22 cellular contexts compared by ENCODE assay signal in genomic region chr7:91979590-91979989, GRCh38. TPM values are rescaled to one million over a fixed set of nuclear protein-coding genes. Genes with fewer than 3 reads are reported as not detected.
DNase-seq lines count a peak whose midpoint lies in the region; ATAC-seq, FAIRE-seq and TF ChIP-seq lines count a peak whose summit lies in the region.
"Had no signal": no experiment of that assay in that cellular context is flagged by ENCODE, and none has a peak within 500 bp of the region (broad histone marks: within the 10 kb centered on the region; RNA-seq: fewer than 3 reads in every experiment).

No MANE protein-coding gene starts in this region.

- no peak for DNase-seq in Right ventricle myocardium superior
- DNase-seq in left ventricle myocardium superior, result no peak
- no peak for DNase-seq in GM12891 (ENCODE audit: insufficient read length, low spot score)
- no peak for DNase-seq in GM12878 (ENCODE audit: low read depth, low spot score)
- no peak for DNase-seq in urothelium cell line (ENCODE audit: low spot score)
- no peak for DNase-seq in putamen (ENCODE audit: low spot score)
- DNase-seq in central memory CD4-positive, alpha-beta T cell, result no peak
- DNase-seq: 8988T; ACHN; AML-193; BE2C; Caco-2; CD4-positive, alpha-beta T cell; DMS153; DMS79; GF-D8; GOT3; HFFc6 had no signal

- no peak for TF ChIP-seq RAD21 in GM12878 (IDR thresholded peaks at IDR 0.05; ENCODE audit: insufficient read depth, low read depth, low read length)

- in situ Hi-C loops in GM12878 (cut with MboI), result no loop called here

- H3K79me2 ChIP-seq in GM12878 (ENCODE audit: control insufficient read depth, insufficient read depth, low read length), result no peaks in the 10 kb centered on the region

- no peak for TF ChIP-seq CTCF in GM12878 (IDR thresholded peaks at IDR 0.05 in 2 of 3, conservative IDR thresholded peaks at IDR 0.05 in 1 of 3; ENCODE audit: control insufficient read depth in 2 of 3, extremely low read depth in 1 of 3, insufficient read depth in 1 of 3, low read depth in 3 of 3, low read length in 3 of 3)

- no peak overlapping the region for H2AFZ ChIP-seq in GM12878 (ENCODE audit: control insufficient read depth, low read depth, low read length)

- no peaks in the 10 kb centered on the region for H3K27me3 ChIP-seq in GM12878 (replicated peaks in 1 of 2; ENCODE audit: control insufficient read depth in 2 of 2, insufficient read depth in 2 of 2, low read length in 1 of 2)
- H3K27me3 ChIP-seq: BE2C; BLaER1 treated with 17β-estradiol and CSF1 and Interleukin-3, amounts not matched to agents 10 nM and 100 nM had no signal

- no peaks in the 10 kb centered on the region; the same call in 2 of the 3 replicates for H3K9me3 ChIP-seq in GM12878 (replicated peaks; ENCODE audit: control insufficient read depth, insufficient read depth, low read length)
- H3K9me3 ChIP-seq: A549, BE2C, Caco-2, HAP-1 had no signal

- intact Hi-C loops in Right ventricle myocardium superior (cut with DNase I), result no loop called here
- intact Hi-C loops in left ventricle myocardium superior (cut with micrococcal nuclease), result no loop called here
- intact Hi-C loops in GM12878 (cut with micrococcal nuclease; ENCODE audit: unreplicated experiment), result no loop called here

- H3K4me3 ChIP-seq in GM12878, result no peak overlapping the region
- H3K4me3 ChIP-seq: A549; BLaER1 treated with 17β-estradiol and CSF1 and Interleukin-3, amounts not matched to agents 10 nM and 100 nM; HAP-1 had no signal

- CTCF ChIA-PET in GM12878 (lab: Yijun Ruan, JAX), result interaction anchor here (1.4 kb wide), 1 partner anchor 39 kb away, joined by 3 read pairs; the partner anchor contains the start of gene AKAP9

- peaks cover 0 to 6% of the 10 kb centered on the region in 2 experiments; a peak in 1 of 4 replicates for H3K36me3 ChIP-seq in GM12878 (ENCODE audit: control insufficient read depth in 2 of 2, insufficient read depth in 2 of 2, low read length in 1 of 2)
- H3K36me3 ChIP-seq: BE2C, HAP-1 had no signal

- no peak for TF ChIP-seq EP300 in GM12878 (IDR thresholded peaks at IDR 0.05; ENCODE audit: borderline replicate concordance in 1 of 2, control insufficient read depth in 1 of 2, low read depth in 2 of 2, low read length in 2 of 2)

- 95% methylated on average over 1 of the region's 1 CpG for WGBS in GM12878 (ENCODE audit: insufficient coverage, insufficient replicate concordance, low lambda C conversion rate, missing lambda C conversion rate)

- H3K4me1 ChIP-seq in GM12878 (ENCODE audit: control insufficient read depth, insufficient read depth, low read length), result no peaks in the 10 kb centered on the region
- H3K4me1 ChIP-seq: A549, BE2C, Caco-2, HAP-1 had no signal

- FAIRE-seq in GM12891 (lab: Jason Lieb, UNC), result peak; percentile 51
- no peak for FAIRE-seq in GM12878 (lab: Jason Lieb, UNC)
- FAIRE-seq in urothelium cell line (lab: Jason Lieb, UNC), result peak; percentile 30
- FAIRE-seq: A549, H54 had no signal

- TF ChIP-seq POLR2A in GM12891 (IDR thresholded peaks at IDR 0.05; ENCODE audit: low read depth, low read length), result no peak
- no peak for TF ChIP-seq POLR2A in GM12878 (IDR thresholded peaks at IDR 0.05; ENCODE audit: low read depth, low read length)

- H3K27ac ChIP-seq in GM12878 (ENCODE audit: control insufficient read depth, insufficient read depth), result no peak overlapping the region
- H3K27ac ChIP-seq: A549; BLaER1 treated with 17β-estradiol and CSF1 and Interleukin-3, amounts not matched to agents 10 nM and 100 nM had no signal

- POLR2A ChIA-PET in GM12878 (lab: Charles Lee), result no interaction called here

- no TSS peak for BruUV-seq in GM12878 (replicated peaks; lab: Mats Ljungman, UMichigan)

- no peaks in the 10 kb centered on the region for H4K20me1 ChIP-seq in GM12878 (ENCODE audit: control insufficient read depth, insufficient read depth)
- H4K20me1 ChIP-seq: BLaER1 treated with 17β-estradiol and CSF1 and Interleukin-3, amounts not matched to agents 10 nM and 100 nM had no signal

- ATAC-seq in Right ventricle myocardium superior (ENCODE audit: poor library complexity) (peak; percentile 34), left ventricle myocardium superior (no peak), GM12878 (peak; percentile 37; the same call in 2 of the 3 replicates)

- RAD21 ChIA-PET in GM12878 (lab: Charles Lee; ENCODE audit: unreplicated experiment), result no interaction called here

- SMC1A ChIA-PET in GM12878 (lab: Charles Lee; ENCODE audit: uncharacterized antibody, unreplicated experiment), result no interaction called here

- H3K9ac ChIP-seq in GM12878 (ENCODE audit: control insufficient read depth, insufficient read depth, low read length), result no peak overlapping the region
- H3K9ac ChIP-seq: BLaER1 treated with 17β-estradiol and CSF1 and Interleukin-3, amounts not matched to agents 10 nM and 100 nM had no signal

- H3K4me2 ChIP-seq in GM12878 (ENCODE audit: control insufficient read depth, insufficient read depth), result no peak overlapping the region
- H3K4me2 ChIP-seq: A549; BLaER1 treated with 17β-estradiol and CSF1 and Interleukin-3, amounts not matched to agents 10 nM and 100 nM had no signal

TF ChIP-seq in GM12891, 5 proteins besides CTCF, POLR2A, EP300 and RAD21:
- TF ChIP-seq POLR2AphosphoS5 (IDR thresholded peaks at IDR 0.05; ENCODE audit: low read depth, low read length), result no peak
- no peak for TF ChIP-seq PAX5 (IDR thresholded peaks at IDR 0.05; ENCODE audit: insufficient read depth, low read length, severe bottlenecking)
- no peak for TF ChIP-seq TAF1 (IDR thresholded peaks at IDR 0.05; ENCODE audit: low read depth, low read length)
- no peak for TF ChIP-seq SPI1 (IDR thresholded peaks at IDR 0.05; ENCODE audit: low read depth, low read length)
- no peak for TF ChIP-seq POU2F2 (IDR thresholded peaks at IDR 0.05; ENCODE audit: low read depth, low read length)

TF ChIP-seq in GM12878, 131 proteins besides CTCF, POLR2A, EP300 and RAD21 (continues in another document):
- TF ChIP-seq, protein P1, sequence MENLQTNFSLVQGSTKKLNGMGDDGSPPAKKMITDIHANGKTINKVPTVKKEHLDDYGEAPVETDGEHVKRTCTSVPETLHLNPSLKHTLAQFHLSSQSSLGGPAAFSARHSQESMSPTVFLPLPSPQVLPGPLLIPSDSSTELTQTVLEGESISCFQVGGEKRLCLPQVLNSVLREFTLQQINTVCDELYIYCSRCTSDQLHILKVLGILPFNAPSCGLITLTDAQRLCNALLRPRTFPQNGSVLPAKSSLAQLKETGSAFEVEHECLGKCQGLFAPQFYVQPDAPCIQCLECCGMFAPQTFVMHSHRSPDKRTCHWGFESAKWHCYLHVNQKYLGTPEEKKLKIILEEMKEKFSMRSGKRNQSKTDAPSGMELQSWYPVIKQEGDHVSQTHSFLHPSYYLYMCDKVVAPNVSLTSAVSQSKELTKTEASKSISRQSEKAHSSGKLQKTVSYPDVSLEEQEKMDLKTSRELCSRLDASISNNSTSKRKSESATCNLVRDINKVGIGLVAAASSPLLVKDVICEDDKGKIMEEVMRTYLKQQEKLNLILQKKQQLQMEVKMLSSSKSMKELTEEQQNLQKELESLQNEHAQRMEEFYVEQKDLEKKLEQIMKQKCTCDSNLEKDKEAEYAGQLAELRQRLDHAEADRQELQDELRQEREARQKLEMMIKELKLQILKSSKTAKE (IDR thresholded peaks at IDR 0.05; ENCODE audit: low read depth, poor library complexity, severe bottlenecking), result no peak
- TF ChIP-seq CREM (IDR thresholded peaks at IDR 0.05; ENCODE audit: low read depth), result no peak
- no peak for TF ChIP-seq TCF12 (IDR thresholded peaks at IDR 0.05; ENCODE audit: low read depth, low read length)
- TF ChIP-seq, protein P2, sequence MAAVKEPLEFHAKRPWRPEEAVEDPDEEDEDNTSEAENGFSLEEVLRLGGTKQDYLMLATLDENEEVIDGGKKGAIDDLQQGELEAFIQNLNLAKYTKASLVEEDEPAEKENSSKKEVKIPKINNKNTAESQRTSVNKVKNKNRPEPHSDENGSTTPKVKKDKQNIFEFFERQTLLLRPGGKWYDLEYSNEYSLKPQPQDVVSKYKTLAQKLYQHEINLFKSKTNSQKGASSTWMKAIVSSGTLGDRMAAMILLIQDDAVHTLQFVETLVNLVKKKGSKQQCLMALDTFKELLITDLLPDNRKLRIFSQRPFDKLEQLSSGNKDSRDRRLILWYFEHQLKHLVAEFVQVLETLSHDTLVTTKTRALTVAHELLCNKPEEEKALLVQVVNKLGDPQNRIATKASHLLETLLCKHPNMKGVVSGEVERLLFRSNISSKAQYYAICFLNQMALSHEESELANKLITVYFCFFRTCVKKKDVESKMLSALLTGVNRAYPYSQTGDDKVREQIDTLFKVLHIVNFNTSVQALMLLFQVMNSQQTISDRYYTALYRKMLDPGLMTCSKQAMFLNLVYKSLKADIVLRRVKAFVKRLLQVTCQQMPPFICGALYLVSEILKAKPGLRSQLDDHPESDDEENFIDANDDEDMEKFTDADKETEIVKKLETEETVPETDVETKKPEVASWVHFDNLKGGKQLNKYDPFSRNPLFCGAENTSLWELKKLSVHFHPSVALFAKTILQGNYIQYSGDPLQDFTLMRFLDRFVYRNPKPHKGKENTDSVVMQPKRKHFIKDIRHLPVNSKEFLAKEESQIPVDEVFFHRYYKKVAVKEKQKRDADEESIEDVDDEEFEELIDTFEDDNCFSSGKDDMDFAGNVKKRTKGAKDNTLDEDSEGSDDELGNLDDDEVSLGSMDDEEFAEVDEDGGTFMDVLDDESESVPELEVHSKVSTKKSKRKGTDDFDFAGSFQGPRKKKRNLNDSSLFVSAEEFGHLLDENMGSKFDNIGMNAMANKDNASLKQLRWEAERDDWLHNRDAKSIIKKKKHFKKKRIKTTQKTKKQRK (IDR thresholded peaks at IDR 0.05; ENCODE audit: low read depth, low read length), result no peak
- TF ChIP-seq ZNF217 (IDR thresholded peaks at IDR 0.05), result no peak

RNA-seq across cellular contexts. Expression of gene AKAP9, which starts 38.9 kb away (rescaled TPM):
- total RNA-seq in Right ventricle myocardium superior, result 44.0 TPM
- 55.2 TPM for total RNA-seq in left ventricle myocardium superior
- 13.3 TPM for polyA plus RNA-seq in GM12891 (2012; ENCODE audit: low read depth, missing spikeins)
- 258 and 262 TPM in 2 replicates for total RNA-seq in GM12878 (2013; cell fraction: nucleolus; rRNA removed)
- 31.6 and 36.7 TPM in 2 replicates for total RNA-seq in GM12878 (2014; rRNA removed)
- 62.8 TPM in 2 replicates for total RNA-seq in GM12878 (2014; rRNA removed; fragmentation: Illumina TruSeq; extraction: Trizol)
- 27.8 and 28.6 TPM in 2 replicates for total RNA-seq in GM12878 (2021)
- polyA plus RNA-seq in GM12878 (2011; ENCODE audit: low read depth), result 16.7 TPM
- 30.6 and 52.0 TPM in 2 replicates for polyA plus RNA-seq in GM12878 (2011; rRNA removed)
- polyA plus RNA-seq in GM12878 (2011; cell fraction: cytosol; rRNA removed), result 7.9 and 8.1 TPM in 2 replicates
- polyA plus RNA-seq in GM12878 (2011; cell fraction: nucleus; rRNA removed), result 33.4 and 37.0 TPM in 2 replicates
- 26.2 and 26.6 TPM in 2 replicates for polyA plus RNA-seq in GM12878 (2012)
- 31.6 and 44.3 TPM in 2 replicates for polyA plus RNA-seq in GM12878 (2014; fragmentation: Illumina TruSeq; extraction: Trizol)
- 10 to 100 TPM; 21.1 to 42.8 TPM for polyA plus RNA-seq in GM12878 (2014; fragmentation: Nextera tagmentation; extraction: Ambion mirVana)
- 14.6 and 22.0 TPM in 2 replicates for polyA plus RNA-seq in GM12878 (2014; rRNA removed)
- 10 to 100 TPM; 41.3 to 46.8 TPM for polyA plus RNA-seq in GM12878 (2016; fragmentation: Nextera tagmentation; extraction: Ambion mirVana)
- 21.4 and 35.3 TPM in 2 replicates for polyA minus RNA-seq in GM12878 (2011; rRNA and poly(A)+ RNA removed)
- 13.9 and 17.5 TPM in 2 replicates for polyA minus RNA-seq in GM12878 (2011; cell fraction: cytosol; rRNA and poly(A)+ RNA removed)
- 44.7 and 70.8 TPM in 2 replicates for polyA minus RNA-seq in GM12878 (2011; cell fraction: nucleus; rRNA and poly(A)+ RNA removed)
